ENCODE assay signal across 8 cellular contexts in the genomic region with DNA sequence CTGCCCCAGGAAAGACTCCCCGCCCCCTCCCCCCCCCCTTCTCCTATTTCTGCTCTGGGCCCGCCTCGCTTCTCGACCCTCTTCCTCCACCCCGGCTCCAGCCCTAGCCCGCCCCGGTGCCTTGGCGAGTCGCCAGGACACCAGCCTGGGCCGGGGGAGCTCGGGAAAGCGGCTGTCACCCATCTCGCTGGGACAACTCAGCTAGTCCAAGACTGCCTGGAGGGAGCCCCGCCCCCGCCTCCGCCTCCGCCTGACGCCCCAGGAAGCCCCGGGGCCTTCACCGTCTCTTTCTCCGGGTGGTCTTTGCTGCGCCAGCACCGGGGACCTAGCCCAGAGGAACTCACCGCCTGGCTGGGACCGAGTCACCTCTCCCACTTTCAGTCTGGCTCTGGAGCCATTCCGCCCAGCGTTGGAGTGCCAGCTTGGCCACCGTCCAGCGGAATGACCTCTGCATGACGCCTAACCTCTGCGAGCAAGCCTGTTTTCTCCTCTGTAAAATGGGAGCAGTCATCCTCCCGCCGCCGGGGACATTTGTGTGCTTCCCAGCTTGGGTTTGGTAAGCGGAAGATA. TPM values are rescaled to one million over a fixed set of nuclear protein-coding genes. Genes with fewer than 3 reads are reported as not detected.
A peak's percentile ranks its signal among the peaks of the same experiment; 100 is the strongest.
DNase-seq lines count a peak whose midpoint lies in the region; ATAC-seq, FAIRE-seq and TF ChIP-seq lines count a peak whose summit lies in the region.

No MANE protein-coding gene starts in this region.

- ATAC-seq in T-helper 17 cell: no peak

- no peaks in the 10 kb centered on the region for H3K9me3 Mint-ChIP-seq in type B pancreatic cell

- H3K4me1 Mint-ChIP-seq in T-helper 17 cell (peaks cover 27% of the 10 kb centered on the region), type B pancreatic cell (ENCODE audit: unreplicated experiment) (peaks cover 35% of the 10 kb centered on the region)

- H3K4me3 Mint-ChIP-seq in T-helper 17 cell: peak overlapping the region; percentile 98
- H3K4me3 Mint-ChIP-seq in type B pancreatic cell: peak overlapping the region; percentile 89

- H3K36me3 Mint-ChIP-seq in T-helper 17 cell (ENCODE audit: low read depth) (peaks cover 2% of the 10 kb centered on the region), type B pancreatic cell (peaks cover 3% of the 10 kb centered on the region)

- peak overlapping the region; percentile 53 to 57 for H3K4me3 ChIP-seq in duodenal mucosa (ENCODE audit: low read depth in 1 of 2, low read length in 2 of 2)

- no peaks in the 10 kb centered on the region for H3K27me3 Mint-ChIP-seq in T-helper 17 cell
- peaks cover 24% of the 10 kb centered on the region for H3K27me3 Mint-ChIP-seq in type B pancreatic cell

- H3K9ac ChIP-seq in ES-I3 (ENCODE audit: low read depth, low read length) (peak overlapping the region; percentile 53; the same call in 1 of the 2 replicates), duodenal mucosa (ENCODE audit: low read depth in 1 of 2, low read length in 2 of 2) (no peak overlapping the region)

- DNase-seq in T-helper 17 cell (peak in 2 of 3 donors; percentile 25 to 38), mesenteric fat pad (ENCODE audit: low spot score) (peak; percentile 92), type B pancreatic cell (ENCODE audit: extremely low spot score, unreplicated experiment) (peak; percentile 88), HCEC 1CT (no peak), frontal cortex (ENCODE audit: low spot score in 2 of 2) (no peak), GM10266 (ENCODE audit: extremely low spot score) (no peak)

- H3K4me1 ChIP-seq in ES-I3 (ENCODE audit: insufficient read depth, low read length) (peaks cover 10% of the 10 kb centered on the region; the same call in 1 of the 2 replicates), duodenal mucosa (ENCODE audit: control insufficient read depth in 1 of 2, insufficient read depth in 2 of 2, low read length in 2 of 2) (peaks cover 16 to 24% of the 10 kb centered on the region in 2 donors)

- TF ChIP-seq CTCF in type B pancreatic cell (conservative IDR thresholded peaks at IDR 0.05) (no peak), GM10266 (IDR thresholded peaks at IDR 0.05; ENCODE audit: control insufficient read depth, insufficient read depth, low read depth, missing control alignments) (no peak)

- peak overlapping the region; percentile 77 for H3K27ac Mint-ChIP-seq in T-helper 17 cell
- H3K27ac Mint-ChIP-seq in type B pancreatic cell: peak overlapping the region; percentile 86

- H3K27me3 ChIP-seq in duodenal mucosa (ENCODE audit: control insufficient read depth in 1 of 2, insufficient read depth in 2 of 2, low read length in 2 of 2): peaks cover 0 to 4% of the 10 kb centered on the region in 2 donors

- H3K9me3 ChIP-seq in ES-I3 (ENCODE audit: control insufficient read depth, insufficient read depth, low read length) (no peaks in the 10 kb centered on the region), T-helper 17 cell (ENCODE audit: control insufficient read depth, low read length, poor library complexity, severe bottlenecking) (no peaks in the 10 kb centered on the region), duodenal mucosa (ENCODE audit: control insufficient read depth in 1 of 2, low read length in 2 of 2) (no peaks in the 10 kb centered on the region)

- H3K36me3 ChIP-seq in ES-I3 (ENCODE audit: insufficient read depth, low read length) (no peaks in the 10 kb centered on the region), duodenal mucosa (ENCODE audit: control insufficient read depth in 1 of 2, insufficient read depth in 2 of 2, low read length in 2 of 2) (no peaks in the 10 kb centered on the region)

- no peak overlapping the region for H3K27ac ChIP-seq in duodenal mucosa (ENCODE audit: low read depth, low read length)

- FAIRE-seq in frontal cortex (lab: Jason Lieb, UNC): no peak

RNA-seq across cellular contexts. Expression of a gene that starts 1.1 kb away (rescaled TPM):
- total RNA-seq in T-helper 17 cell (1 to 10 TPM; 1.1 to 1.3 TPM), mesenteric fat pad (90.8 TPM), type B pancreatic cell (ENCODE audit: low replicate concordance) (2.7 and 29.1 TPM in 2 replicates), frontal cortex (4.1 TPM)

Comparison
In these comparisons a context has a peak if more than half of its experiments do, and no peak if none do; other contexts are left out.
1. DNase-seq: peak in T-helper 17 cell (2 of 3), mesenteric fat pad (single experiment) and type B pancreatic cell (single experiment); none in HCEC 1CT (single experiment), frontal cortex (0 of 2) and GM10266 (single experiment).